1 cellular context compared by ENCODE assay signal in genomic region chr1:88404582-88404981, GRCh38.
TF ChIP-seq lines count a peak whose summit lies in the region.

No MANE protein-coding gene starts in this region.

TF ChIP-seq in GM23338, 12 proteins besides CTCF, POLR2A, EP300 and RAD21 (continued from another document):
- TF ChIP-seq ZNF462 (CRISPR knock-in tag; IDR thresholded peaks at IDR 0.05) (no peak), CREB1 (CRISPR knock-in tag; IDR thresholded peaks at IDR 0.05; ENCODE audit: low read depth) (no peak)
TF ChIP-seq in GM23338: peak in this region for 1.
